ENCODE assay signal across 8 cellular contexts in the genomic region with DNA sequence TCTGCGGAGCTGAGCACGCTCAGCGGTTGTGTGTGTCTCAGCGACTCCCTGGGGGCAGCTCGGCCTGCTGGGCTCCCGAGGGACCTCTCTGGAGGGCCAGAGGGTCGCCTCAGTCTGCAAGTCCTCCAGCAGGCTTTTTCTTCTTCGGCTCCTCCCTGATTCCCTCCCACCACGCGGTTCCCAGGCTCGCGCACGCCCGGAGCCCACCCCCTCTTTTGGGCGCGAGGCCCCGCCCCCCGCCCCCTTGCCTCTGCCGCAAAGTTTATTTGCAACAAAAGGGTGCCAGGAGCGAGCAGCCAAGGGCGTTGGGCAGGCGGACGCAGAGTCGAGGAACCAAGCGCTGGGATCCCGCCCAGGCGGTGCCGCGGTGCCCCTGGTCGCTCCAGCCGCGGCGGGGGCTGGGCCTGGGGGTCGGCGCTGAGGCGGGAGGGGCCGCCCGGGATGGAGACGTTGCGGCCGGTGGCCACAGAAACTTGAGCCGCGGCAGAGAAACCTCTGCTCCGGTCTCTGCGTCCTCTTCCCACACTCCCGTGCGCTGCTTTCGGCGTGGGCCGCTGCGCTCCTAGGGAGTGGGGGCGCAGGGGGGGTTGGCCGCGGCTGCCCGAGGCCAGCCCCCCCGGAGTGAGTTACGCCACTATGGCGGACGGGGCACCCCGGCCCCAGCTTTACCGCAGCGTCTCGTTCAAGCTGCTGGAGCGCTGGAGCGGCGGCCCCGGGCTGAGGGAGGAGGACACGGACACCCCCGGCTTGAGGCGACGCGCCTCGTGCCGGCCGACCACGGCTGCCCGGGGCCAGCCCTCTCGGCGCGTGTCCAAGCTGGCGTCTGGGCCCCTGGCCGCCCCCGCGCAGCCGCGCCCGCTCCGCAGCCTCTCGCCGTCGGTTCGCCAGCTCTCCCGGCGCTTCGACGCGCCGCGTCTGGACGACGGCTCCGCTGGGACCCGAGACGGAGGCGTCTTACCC. TPM values are rescaled to one million over a fixed set of nuclear protein-coding genes. Genes with fewer than 3 reads are reported as not detected.
DNase-seq lines count a peak whose midpoint lies in the region; ATAC-seq and TF ChIP-seq lines count a peak whose summit lies in the region.

A gene with protein sequence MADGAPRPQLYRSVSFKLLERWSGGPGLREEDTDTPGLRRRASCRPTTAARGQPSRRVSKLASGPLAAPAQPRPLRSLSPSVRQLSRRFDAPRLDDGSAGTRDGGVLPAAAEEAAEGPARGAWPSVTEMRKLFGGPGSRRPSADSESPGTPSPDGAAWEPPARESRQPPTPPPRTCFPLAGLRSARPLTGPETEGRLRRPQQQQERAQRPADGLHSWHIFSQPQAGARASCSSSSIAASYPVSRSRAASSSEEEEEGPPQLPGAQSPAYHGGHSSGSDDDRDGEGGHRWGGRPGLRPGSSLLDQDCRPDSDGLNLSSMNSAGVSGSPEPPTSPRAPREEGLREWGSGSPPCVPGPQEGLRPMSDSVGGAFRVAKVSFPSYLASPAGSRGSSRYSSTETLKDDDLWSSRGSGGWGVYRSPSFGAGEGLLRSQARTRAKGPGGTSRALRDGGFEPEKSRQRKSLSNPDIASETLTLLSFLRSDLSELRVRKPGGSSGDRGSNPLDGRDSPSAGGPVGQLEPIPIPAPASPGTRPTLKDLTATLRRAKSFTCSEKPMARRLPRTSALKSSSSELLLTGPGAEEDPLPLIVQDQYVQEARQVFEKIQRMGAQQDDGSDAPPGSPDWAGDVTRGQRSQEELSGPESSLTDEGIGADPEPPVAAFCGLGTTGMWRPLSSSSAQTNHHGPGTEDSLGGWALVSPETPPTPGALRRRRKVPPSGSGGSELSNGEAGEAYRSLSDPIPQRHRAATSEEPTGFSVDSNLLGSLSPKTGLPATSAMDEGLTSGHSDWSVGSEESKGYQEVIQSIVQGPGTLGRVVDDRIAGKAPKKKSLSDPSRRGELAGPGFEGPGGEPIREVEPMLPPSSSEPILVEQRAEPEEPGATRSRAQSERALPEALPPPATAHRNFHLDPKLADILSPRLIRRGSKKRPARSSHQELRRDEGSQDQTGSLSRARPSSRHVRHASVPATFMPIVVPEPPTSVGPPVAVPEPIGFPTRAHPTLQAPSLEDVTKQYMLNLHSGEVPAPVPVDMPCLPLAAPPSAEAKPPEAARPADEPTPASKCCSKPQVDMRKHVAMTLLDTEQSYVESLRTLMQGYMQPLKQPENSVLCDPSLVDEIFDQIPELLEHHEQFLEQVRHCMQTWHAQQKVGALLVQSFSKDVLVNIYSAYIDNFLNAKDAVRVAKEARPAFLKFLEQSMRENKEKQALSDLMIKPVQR (N-terminal part only) (plus strand): TSS at position 274 of the 960 bp plus-strand sequence. CDS start 363 bp downstream, at position 637.

- no peaks in the 10 kb centered on the region; the same call in 1 of the 2 replicates for H3K4me1 ChIP-seq in BE2C

- peaks cover 0 to 8% of the 10 kb centered on the region in 2 donors for H3K36me3 Mint-ChIP-seq in naive B cell

- no peaks in the 10 kb centered on the region for H3K9me3 Mint-ChIP-seq in naive B cell

- H3K9me3 ChIP-seq in BE2C, result no peaks in the 10 kb centered on the region

- peaks cover 11 to 17% (median 14%) of the 10 kb centered on the region in 3 donors for H3K4me1 Mint-ChIP-seq in naive B cell

- no peak for TF ChIP-seq CTCF in BE2C (IDR thresholded peaks at IDR 0.05; ENCODE audit: low read depth, low read length)

- peak; percentile 91 for DNase-seq in BE2C
- peak; percentile 67 for DNase-seq in NCI-H774 (lab: John Stamatoyannopoulos, UW)
- peak; percentile 26 for DNase-seq in activated gamma-delta T cell (lab: John Stamatoyannopoulos, UW)
- peak; percentile 78 for DNase-seq in fibroblast of peridontal ligament (ENCODE audit: extremely low read depth)
- peak; percentile 35 for DNase-seq in naive B cell

- H3K4me3 Mint-ChIP-seq in naive B cell, result peak within 1 kb of the TSS; percentile 84 to 97 (median 92)

- no peaks in the 10 kb centered on the region for H3K36me3 ChIP-seq in BE2C

- ATAC-seq in GM19043 (IDR thresholded peaks at IDR 0.05; ENCODE audit: low read depth, unreplicated experiment), result peak; percentile 21
- ATAC-seq in HG03342 (IDR thresholded peaks at IDR 0.05; ENCODE audit: unreplicated experiment), result peak; percentile 9
- ATAC-seq in naive B cell (ENCODE audit: low read depth in 2 of 2), result peak; percentile 25 to 29

- peak within 1 kb of the TSS in 4 of 6 donors; percentile 25 to 88 (median 54) for H3K27ac Mint-ChIP-seq in naive B cell

- H3K4me3 ChIP-seq in BE2C (ENCODE audit: low read depth, low read length), result peak within 1 kb of the TSS; percentile 75

- no peaks in the 10 kb centered on the region for H3K27me3 ChIP-seq in BE2C

- peaks cover 14 to 25% (median 18%) of the 10 kb centered on the region in 3 donors for H3K27me3 Mint-ChIP-seq in naive B cell

- peak within 1 kb of the TSS; percentile 58 for H3K27ac ChIP-seq in temporal lobe (ENCODE audit: low read depth, low read length)

RNA-seq across cellular contexts. Expression of the gene that starts here (rescaled TPM):
- polyA plus RNA-seq in BE2C (2012; ENCODE audit: insufficient read depth, insufficient read length, low read depth), result 78.2 TPM
- polyA plus RNA-seq in naive B cell (ENCODE audit: low read depth in 6 of 6), result not detected
- 17.9 TPM for total RNA-seq in temporal lobe

Comparison
In these comparisons a context has a peak if more than half of its experiments do, and no peak if none do; other contexts are left out.
1. Peak in every context shown above with its lines: DNase-seq, ATAC-seq, H3K4me3 ChIP-seq and H3K27ac ChIP-seq.
2. Peak in DNase-seq and ATAC-seq in naive B cell; RNA of the gene not detected or under 1 TPM.
3. DNase-seq: peak in every context shown above with its lines; median percentile 91 in BE2C; 78 in fibroblast of peridontal ligament; 67 in NCI-H774; 35 in naive B cell; 26 in activated gamma-delta T cell.